Comparison of ENCODE assay signal across 1 cellular context in the genomic region with DNA sequence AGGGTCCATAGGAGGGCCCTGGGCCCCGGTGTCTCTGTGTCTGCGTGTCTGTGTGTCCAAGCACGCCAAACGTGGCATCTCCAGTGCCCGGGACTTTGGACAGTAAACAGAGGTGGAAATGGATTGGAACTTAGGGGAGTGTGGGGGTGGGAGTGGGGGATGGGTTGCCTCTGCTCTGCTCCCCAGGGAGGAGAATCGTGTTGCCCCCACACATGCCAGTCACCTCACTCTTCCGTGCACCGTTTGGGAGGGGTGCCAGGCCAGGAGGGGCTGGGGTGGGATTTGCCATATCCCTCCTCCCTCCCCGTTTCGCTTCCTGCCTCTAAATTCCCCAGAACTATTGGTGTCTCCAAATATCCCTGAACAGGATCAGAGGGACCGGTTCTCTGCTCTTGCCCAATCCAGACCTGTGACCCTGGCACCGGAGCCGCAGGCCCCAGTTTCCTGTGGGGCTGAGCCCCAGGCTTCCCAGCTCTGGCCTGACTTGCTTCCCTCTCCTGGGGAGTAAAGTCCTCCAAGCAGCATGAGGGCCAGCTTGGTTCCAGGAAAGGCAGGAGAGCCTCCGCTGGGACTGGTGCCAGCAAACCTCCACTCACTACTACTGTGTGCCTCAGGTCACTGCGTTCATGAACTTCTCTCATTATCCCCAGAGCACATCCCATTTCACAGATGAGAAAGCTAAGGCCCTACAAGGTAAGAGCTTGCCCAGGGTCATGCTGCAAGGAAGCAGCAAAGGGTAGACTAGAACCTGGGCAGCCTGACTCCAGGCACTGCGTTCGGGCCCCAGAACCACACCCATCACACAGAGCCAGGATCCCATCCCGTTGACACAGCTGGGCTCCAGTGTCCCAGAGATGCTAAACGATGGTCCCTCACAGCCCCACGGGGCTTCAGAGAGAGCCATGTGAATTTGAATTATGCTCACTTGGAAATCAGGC.
TF ChIP-seq lines count a peak whose summit lies in the region.

A gene with protein sequence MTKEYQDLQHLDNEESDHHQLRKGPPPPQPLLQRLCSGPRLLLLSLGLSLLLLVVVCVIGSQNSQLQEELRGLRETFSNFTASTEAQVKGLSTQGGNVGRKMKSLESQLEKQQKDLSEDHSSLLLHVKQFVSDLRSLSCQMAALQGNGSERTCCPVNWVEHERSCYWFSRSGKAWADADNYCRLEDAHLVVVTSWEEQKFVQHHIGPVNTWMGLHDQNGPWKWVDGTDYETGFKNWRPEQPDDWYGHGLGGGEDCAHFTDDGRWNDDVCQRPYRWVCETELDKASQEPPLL (minus strand): TSS at position 54 of the 938 bp plus-strand sequence. CDS start 807 bp downstream, outside the sequence.

TF ChIP-seq in HepG2, 621 proteins besides CTCF, POLR2A, EP300 and RAD21 (continued from another document and continues in another):
- TF ChIP-seq MEIS1 (CRISPR knock-in tag; IDR thresholded peaks at IDR 0.05; ENCODE audit: borderline replicate concordance) (no peak; the same call in 1 of the 2 replicates), ZNF331 (CRISPR knock-in tag; IDR thresholded peaks at IDR 0.05) (peak; percentile 86), NONO (IDR thresholded peaks at IDR 0.05) (no peak), NONO (CRISPR knock-in tag; conservative IDR thresholded peaks at IDR 0.05) (peak; percentile 71), ZNF251 (CRISPR knock-in tag; IDR thresholded peaks at IDR 0.05) (no peak), ZNF333 (CRISPR knock-in tag; IDR thresholded peaks at IDR 0.05; ENCODE audit: borderline replicate concordance) (peak; percentile 62), CREB3 (CRISPR knock-in tag; IDR thresholded peaks at IDR 0.05) (no peak), ZFY (CRISPR knock-in tag; IDR thresholded peaks at IDR 0.05) (peak; percentile 63), ARNT2 (CRISPR knock-in tag; IDR thresholded peaks at IDR 0.05; ENCODE audit: low read depth) (peak; percentile 71; the same call in 1 of the 2 replicates), MTA3 (CRISPR knock-in tag; IDR thresholded peaks at IDR 0.05) (no peak), ZNF30 (CRISPR knock-in tag; IDR thresholded peaks at IDR 0.05) (no peak), TBX3 (IDR thresholded peaks at IDR 0.05; ENCODE audit: borderline replicate concordance) (peak; percentile 47; the same call in 1 of the 2 replicates), TAF1 (CRISPR knock-in tag; IDR thresholded peaks at IDR 0.05) (peak; percentile 72), SPEN (CRISPR knock-in tag; IDR thresholded peaks at IDR 0.05; ENCODE audit: low read depth) (peak; percentile 69; the same call in 1 of the 2 replicates), BRD4 (CRISPR knock-in tag; IDR thresholded peaks at IDR 0.05) (peak; percentile 56; the same call in 1 of the 2 replicates), DPF2 (CRISPR knock-in tag; IDR thresholded peaks at IDR 0.05; ENCODE audit: borderline replicate concordance, low read depth) (peak; percentile 25), ZNF747 (CRISPR knock-in tag; IDR thresholded peaks at IDR 0.05; ENCODE audit: borderline replicate concordance) (peak; percentile 70; the same call in 1 of the 2 replicates), CREM (IDR thresholded peaks at IDR 0.05) (peak; percentile 80), CREM (CRISPR knock-in tag; IDR thresholded peaks at IDR 0.05) (no peak), ESRRA (CRISPR knock-in tag; IDR thresholded peaks at IDR 0.05; ENCODE audit: low read depth) (peak; percentile 52; the same call in 1 of the 2 replicates), ZNF841 (CRISPR knock-in tag; IDR thresholded peaks at IDR 0.05; ENCODE audit: borderline replicate concordance) (no peak), IKZF5 (CRISPR knock-in tag; IDR thresholded peaks at IDR 0.05) (peak; percentile 76), GLI4 (CRISPR knock-in tag; IDR thresholded peaks at IDR 0.05; ENCODE audit: borderline replicate concordance) (0 out of 2 replicates have a peak, but pooled peaks have one; percentile 34), ZNF678 (CRISPR knock-in tag; IDR thresholded peaks at IDR 0.05) (no peak), ZNF276 (CRISPR knock-in tag; IDR thresholded peaks at IDR 0.05; ENCODE audit: low read depth) (0 out of 2 replicates have a peak, but pooled peaks have one; percentile 35), ZNF547 (CRISPR knock-in tag; IDR thresholded peaks at IDR 0.05) (peak; percentile 64; the same call in 1 of the 2 replicates), MLLT10 (CRISPR knock-in tag; IDR thresholded peaks at IDR 0.05) (0 out of 2 replicates have a peak, but pooled peaks have one; percentile 12), SNAPC5 (CRISPR knock-in tag; IDR thresholded peaks at IDR 0.05; ENCODE audit: borderline replicate concordance) (no peak), HNRNPLL (IDR thresholded peaks at IDR 0.05; ENCODE audit: low read depth, low read length, poor library complexity, severe bottlenecking) (no peak), ATF7-NPFF (CRISPR knock-in tag; IDR thresholded peaks at IDR 0.05; ENCODE audit: low read depth) (no peak; the same call in 1 of the 2 replicates), PCBP2 (optimal IDR thresholded peaks at IDR 0.05; ENCODE audit: low read depth, low read length, poor library complexity, severe bottlenecking) (peak; percentile 19), TOE1 (CRISPR knock-in tag; IDR thresholded peaks at IDR 0.05) (no peak), NCOA5 (CRISPR knock-in tag; IDR thresholded peaks at IDR 0.05) (no peak)
- TF ChIP-seq, protein P1, sequence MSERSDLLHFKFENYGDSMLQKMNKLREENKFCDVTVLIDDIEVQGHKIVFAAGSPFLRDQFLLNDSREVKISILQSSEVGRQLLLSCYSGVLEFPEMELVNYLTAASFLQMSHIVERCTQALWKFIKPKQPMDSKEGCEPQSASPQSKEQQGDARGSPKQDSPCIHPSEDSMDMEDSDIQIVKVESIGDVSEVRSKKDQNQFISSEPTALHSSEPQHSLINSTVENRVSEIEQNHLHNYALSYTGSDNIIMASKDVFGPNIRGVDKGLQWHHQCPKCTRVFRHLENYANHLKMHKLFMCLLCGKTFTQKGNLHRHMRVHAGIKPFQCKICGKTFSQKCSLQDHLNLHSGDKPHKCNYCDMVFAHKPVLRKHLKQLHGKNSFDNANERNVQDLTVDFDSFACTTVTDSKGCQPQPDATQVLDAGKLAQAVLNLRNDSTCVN (CRISPR knock-in tag; IDR thresholded peaks at IDR 0.05; ENCODE audit: borderline replicate concordance): no peak; the same call in none of the 2 replicates
- TF ChIP-seq, protein P2, sequence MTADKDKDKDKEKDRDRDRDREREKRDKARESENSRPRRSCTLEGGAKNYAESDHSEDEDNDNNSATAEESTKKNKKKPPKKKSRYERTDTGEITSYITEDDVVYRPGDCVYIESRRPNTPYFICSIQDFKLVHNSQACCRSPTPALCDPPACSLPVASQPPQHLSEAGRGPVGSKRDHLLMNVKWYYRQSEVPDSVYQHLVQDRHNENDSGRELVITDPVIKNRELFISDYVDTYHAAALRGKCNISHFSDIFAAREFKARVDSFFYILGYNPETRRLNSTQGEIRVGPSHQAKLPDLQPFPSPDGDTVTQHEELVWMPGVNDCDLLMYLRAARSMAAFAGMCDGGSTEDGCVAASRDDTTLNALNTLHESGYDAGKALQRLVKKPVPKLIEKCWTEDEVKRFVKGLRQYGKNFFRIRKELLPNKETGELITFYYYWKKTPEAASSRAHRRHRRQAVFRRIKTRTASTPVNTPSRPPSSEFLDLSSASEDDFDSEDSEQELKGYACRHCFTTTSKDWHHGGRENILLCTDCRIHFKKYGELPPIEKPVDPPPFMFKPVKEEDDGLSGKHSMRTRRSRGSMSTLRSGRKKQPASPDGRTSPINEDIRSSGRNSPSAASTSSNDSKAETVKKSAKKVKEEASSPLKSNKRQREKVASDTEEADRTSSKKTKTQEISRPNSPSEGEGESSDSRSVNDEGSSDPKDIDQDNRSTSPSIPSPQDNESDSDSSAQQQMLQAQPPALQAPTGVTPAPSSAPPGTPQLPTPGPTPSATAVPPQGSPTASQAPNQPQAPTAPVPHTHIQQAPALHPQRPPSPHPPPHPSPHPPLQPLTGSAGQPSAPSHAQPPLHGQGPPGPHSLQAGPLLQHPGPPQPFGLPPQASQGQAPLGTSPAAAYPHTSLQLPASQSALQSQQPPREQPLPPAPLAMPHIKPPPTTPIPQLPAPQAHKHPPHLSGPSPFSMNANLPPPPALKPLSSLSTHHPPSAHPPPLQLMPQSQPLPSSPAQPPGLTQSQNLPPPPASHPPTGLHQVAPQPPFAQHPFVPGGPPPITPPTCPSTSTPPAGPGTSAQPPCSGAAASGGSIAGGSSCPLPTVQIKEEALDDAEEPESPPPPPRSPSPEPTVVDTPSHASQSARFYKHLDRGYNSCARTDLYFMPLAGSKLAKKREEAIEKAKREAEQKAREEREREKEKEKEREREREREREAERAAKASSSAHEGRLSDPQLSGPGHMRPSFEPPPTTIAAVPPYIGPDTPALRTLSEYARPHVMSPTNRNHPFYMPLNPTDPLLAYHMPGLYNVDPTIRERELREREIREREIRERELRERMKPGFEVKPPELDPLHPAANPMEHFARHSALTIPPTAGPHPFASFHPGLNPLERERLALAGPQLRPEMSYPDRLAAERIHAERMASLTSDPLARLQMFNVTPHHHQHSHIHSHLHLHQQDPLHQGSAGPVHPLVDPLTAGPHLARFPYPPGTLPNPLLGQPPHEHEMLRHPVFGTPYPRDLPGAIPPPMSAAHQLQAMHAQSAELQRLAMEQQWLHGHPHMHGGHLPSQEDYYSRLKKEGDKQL (CRISPR knock-in tag; IDR thresholded peaks at IDR 0.05; ENCODE audit: low read depth): peak; percentile 5; the same call in 1 of the 2 replicates
- TF ChIP-seq, protein P3, sequence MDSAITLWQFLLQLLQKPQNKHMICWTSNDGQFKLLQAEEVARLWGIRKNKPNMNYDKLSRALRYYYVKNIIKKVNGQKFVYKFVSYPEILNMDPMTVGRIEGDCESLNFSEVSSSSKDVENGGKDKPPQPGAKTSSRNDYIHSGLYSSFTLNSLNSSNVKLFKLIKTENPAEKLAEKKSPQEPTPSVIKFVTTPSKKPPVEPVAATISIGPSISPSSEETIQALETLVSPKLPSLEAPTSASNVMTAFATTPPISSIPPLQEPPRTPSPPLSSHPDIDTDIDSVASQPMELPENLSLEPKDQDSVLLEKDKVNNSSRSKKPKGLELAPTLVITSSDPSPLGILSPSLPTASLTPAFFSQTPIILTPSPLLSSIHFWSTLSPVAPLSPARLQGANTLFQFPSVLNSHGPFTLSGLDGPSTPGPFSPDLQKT (CRISPR knock-in tag; IDR thresholded peaks at IDR 0.05; ENCODE audit: borderline replicate concordance): no peak
- TF ChIP-seq, protein P4, sequence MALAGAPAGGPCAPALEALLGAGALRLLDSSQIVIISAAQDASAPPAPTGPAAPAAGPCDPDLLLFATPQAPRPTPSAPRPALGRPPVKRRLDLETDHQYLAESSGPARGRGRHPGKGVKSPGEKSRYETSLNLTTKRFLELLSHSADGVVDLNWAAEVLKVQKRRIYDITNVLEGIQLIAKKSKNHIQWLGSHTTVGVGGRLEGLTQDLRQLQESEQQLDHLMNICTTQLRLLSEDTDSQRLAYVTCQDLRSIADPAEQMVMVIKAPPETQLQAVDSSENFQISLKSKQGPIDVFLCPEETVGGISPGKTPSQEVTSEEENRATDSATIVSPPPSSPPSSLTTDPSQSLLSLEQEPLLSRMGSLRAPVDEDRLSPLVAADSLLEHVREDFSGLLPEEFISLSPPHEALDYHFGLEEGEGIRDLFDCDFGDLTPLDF (CRISPR knock-in tag; IDR thresholded peaks at IDR 0.05): no peak
- TF ChIP-seq, protein P5, sequence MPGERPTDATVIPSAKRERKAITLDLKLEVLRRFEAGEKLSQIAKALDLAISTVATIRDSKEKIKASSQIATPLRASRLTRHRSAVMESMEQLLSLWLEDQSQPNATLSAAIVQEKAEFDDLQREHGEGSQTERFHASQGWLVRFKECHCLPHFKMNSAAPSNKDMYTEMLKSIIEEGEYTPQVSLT (CRISPR knock-in tag; IDR thresholded peaks at IDR 0.05; ENCODE audit: borderline replicate concordance, low read depth): no peak
- TF ChIP-seq, protein P6, sequence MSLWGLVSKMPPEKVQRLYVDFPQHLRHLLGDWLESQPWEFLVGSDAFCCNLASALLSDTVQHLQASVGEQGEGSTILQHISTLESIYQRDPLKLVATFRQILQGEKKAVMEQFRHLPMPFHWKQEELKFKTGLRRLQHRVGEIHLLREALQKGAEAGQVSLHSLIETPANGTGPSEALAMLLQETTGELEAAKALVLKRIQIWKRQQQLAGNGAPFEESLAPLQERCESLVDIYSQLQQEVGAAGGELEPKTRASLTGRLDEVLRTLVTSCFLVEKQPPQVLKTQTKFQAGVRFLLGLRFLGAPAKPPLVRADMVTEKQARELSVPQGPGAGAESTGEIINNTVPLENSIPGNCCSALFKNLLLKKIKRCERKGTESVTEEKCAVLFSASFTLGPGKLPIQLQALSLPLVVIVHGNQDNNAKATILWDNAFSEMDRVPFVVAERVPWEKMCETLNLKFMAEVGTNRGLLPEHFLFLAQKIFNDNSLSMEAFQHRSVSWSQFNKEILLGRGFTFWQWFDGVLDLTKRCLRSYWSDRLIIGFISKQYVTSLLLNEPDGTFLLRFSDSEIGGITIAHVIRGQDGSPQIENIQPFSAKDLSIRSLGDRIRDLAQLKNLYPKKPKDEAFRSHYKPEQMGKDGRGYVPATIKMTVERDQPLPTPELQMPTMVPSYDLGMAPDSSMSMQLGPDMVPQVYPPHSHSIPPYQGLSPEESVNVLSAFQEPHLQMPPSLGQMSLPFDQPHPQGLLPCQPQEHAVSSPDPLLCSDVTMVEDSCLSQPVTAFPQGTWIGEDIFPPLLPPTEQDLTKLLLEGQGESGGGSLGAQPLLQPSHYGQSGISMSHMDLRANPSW (CRISPR knock-in tag; IDR thresholded peaks at IDR 0.05; ENCODE audit: borderline replicate concordance): peak; percentile 77; the same call in 1 of the 2 replicates
